Comparison of ENCODE assay signal across 1 cellular context in the genomic region with DNA sequence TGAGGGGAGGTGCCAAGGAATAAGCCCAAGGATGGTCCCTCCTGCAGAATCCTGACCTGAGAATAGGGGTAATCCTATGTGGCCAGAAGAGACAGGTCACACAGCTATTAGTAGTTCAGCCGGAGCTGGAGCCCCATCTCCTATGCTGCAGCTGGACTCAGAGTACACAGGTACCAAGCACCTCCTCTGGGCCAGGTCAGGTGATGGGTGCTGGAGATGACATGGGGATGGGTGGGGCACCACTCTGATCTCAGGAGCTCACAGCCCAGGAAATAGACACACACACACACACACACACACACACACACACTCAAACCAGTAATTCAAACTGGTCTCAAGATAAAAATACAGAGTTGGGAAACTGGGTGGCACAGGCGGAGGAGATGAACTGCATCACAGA.
A peak's percentile ranks its signal among the peaks of the same experiment; 100 is the strongest.
TF ChIP-seq lines count a peak whose summit lies in the region.

No MANE protein-coding gene starts in this region.

TF ChIP-seq in HEK293, 187 proteins besides CTCF, POLR2A, EP300 and RAD21 (continued from another document):
- TF ChIP-seq ZBTB20 (tag by site-specific recombination; IDR thresholded peaks at IDR 0.05) (peak; percentile 43; the same call in 1 of the 2 replicates), ZNF777 (tag by site-specific recombination; IDR thresholded peaks at IDR 0.05; ENCODE audit: borderline replicate concordance) (no peak)
TF ChIP-seq in HEK293: peak in this region for 3.
